8 cellular contexts compared by ENCODE assay signal in the genomic region with DNA sequence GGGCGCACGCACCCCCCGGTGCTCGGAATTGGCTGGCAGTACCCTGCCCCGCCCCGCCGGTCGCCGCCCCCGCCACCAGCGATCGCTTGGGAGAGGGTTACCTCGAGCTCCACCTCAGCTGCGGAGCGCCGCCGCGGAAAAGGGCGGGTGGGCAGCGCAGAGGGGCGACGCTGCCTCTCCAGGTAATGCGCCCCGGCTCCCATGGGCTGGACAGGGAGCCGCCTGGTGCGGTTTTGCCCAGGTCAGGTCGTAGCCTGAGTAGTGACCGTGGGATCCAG. TPM values are rescaled to one million over a fixed set of nuclear protein-coding genes. Genes with fewer than 3 reads are reported as not detected.
A peak's percentile ranks its signal among the peaks of the same experiment; 100 is the strongest.
DNase-seq lines count a peak whose midpoint lies in the region; ATAC-seq, FAIRE-seq and TF ChIP-seq lines count a peak whose summit lies in the region.

No MANE protein-coding gene starts in this region.

- CTCF ChIA-PET in A549 (lab: Yijun Ruan, JAX): interaction anchor here (0.7 to 8.2 kb wide), 8 partner anchors 9 to 202 kb away, joined by 3 to 332 read pairs (median 4); no protein-coding TSS in a partner anchor

- TF ChIP-seq POLR2A in A549 (IDR thresholded peaks at IDR 0.05; ENCODE audit: low read length): no peak

- no peaks in the 10 kb centered on the region for H3K36me3 Mint-ChIP-seq in osteocyte (ENCODE audit: unreplicated experiment)

- FAIRE-seq in A549 (lab: Jason Lieb, UNC): no peak

- H3K4me1 ChIP-seq in A549: peaks cover 22% of the 10 kb centered on the region
- peaks cover 25% of the 10 kb centered on the region for H3K4me1 ChIP-seq in upper lobe of right lung

- 7% methylated on average over 3 of the region's 28 CpGs for WGBS in A549 (ENCODE audit: missing lambda C conversion rate)

- ATAC-seq in A549 (peak in 1 of 2 experiments; percentile 12; a peak in 3 of 6 replicates), upper lobe of right lung (peak; percentile 34), GM18909 (IDR thresholded peaks at IDR 0.05; ENCODE audit: poor library complexity, unreplicated experiment) (no peak), GM18517 (IDR thresholded peaks at IDR 0.05; ENCODE audit: unreplicated experiment) (no peak)

- TF ChIP-seq EP300 in A549 (IDR thresholded peaks at IDR 0.05): no peak

- TF ChIP-seq CTCF in A549 (IDR thresholded peaks at IDR 0.05) (no peak), fibroblast of the aortic adventitia (IDR thresholded peaks at IDR 0.05; ENCODE audit: insufficient read depth, low read length) (no peak), osteocyte (IDR thresholded peaks at IDR 0.05) (no peak), upper lobe of right lung (IDR thresholded peaks at IDR 0.05) (no peak)

- H3K4me2 ChIP-seq in A549: peak overlapping the region; percentile 79

- DNase-seq in A549 (ENCODE audit: low read depth in 1 of 2, low spot score in 1 of 2) (no peak), activated T-helper 1 cell treated with Interleukin-2 at 50 U/mL for 16 hours (ENCODE audit: low read depth) (peak; percentile 38), fibroblast of the aortic adventitia (ENCODE audit: low read depth) (no peak), osteocyte (ENCODE audit: extremely low spot score, unreplicated experiment) (no peak), upper lobe of right lung (peak; percentile 88)

- H3K27ac Mint-ChIP-seq in osteocyte (ENCODE audit: unreplicated experiment): no peak overlapping the region

- POLR2A ChIA-PET in A549 (lab: Yijun Ruan, JAX): interaction anchor here (0.6 to 5.0 kb wide), 4 partner anchors 40 to 201 kb away, joined by 3 to 367 read pairs (median 4); no protein-coding TSS in a partner anchor

- TF ChIP-seq RAD21 in A549 (conservative IDR thresholded peaks at IDR 0.05 in 1 of 2, IDR thresholded peaks at IDR 0.05 in 1 of 2): no peak

- H3K4me1 Mint-ChIP-seq in osteocyte (ENCODE audit: unreplicated experiment): peaks cover 41% of the 10 kb centered on the region

- peak overlapping the region; percentile 97 for H3K4me3 Mint-ChIP-seq in osteocyte (ENCODE audit: unreplicated experiment)

- intact Hi-C loops in upper lobe of right lung (cut with DNase I): loop anchor here (5.0 to 10.0 kb wide), 2 partner anchors 59 to 198 kb away; no protein-coding TSS in a partner anchor

- peaks cover 28% of the 10 kb centered on the region; the same call in 1 of the 2 replicates for H3K36me3 ChIP-seq in KOPT-K1 (ENCODE audit: insufficient read depth, low read length)
- H3K36me3 ChIP-seq in upper lobe of right lung: no peaks in the 10 kb centered on the region

- peak overlapping the region; percentile 70 for H3K4me3 ChIP-seq in A549
- H3K4me3 ChIP-seq in fibroblast of the aortic adventitia (ENCODE audit: low read depth, low read length): peak overlapping the region; percentile 86
- H3K4me3 ChIP-seq in upper lobe of right lung: peak overlapping the region; percentile 88

- H3K9me3 ChIP-seq in A549 (no peaks in the 10 kb centered on the region), KOPT-K1 (ENCODE audit: insufficient read depth, low read length, poor library complexity, severe bottlenecking) (no peaks in the 10 kb centered on the region), upper lobe of right lung (no peaks in the 10 kb centered on the region)

- no peaks in the 10 kb centered on the region for H3K27me3 ChIP-seq in upper lobe of right lung

- no peaks in the 10 kb centered on the region for H3K27me3 Mint-ChIP-seq in osteocyte (ENCODE audit: unreplicated experiment)

- no peaks in the 10 kb centered on the region for H3K9me3 Mint-ChIP-seq in osteocyte (ENCODE audit: unreplicated experiment)

- H3K27ac ChIP-seq in A549 (peak overlapping the region; percentile 85 to 97), KOPT-K1 (ENCODE audit: low read depth, low read length, poor library complexity, severe bottlenecking) (peak overlapping the region; percentile 74), upper lobe of right lung (peak overlapping the region; percentile 92)

TF ChIP-seq in A549, 52 proteins besides CTCF, POLR2A, EP300 and RAD21:
- peak; percentile 10; the same call in 1 of the 2 replicates for TF ChIP-seq MAX (IDR thresholded peaks at IDR 0.05)
- no peak for TF ChIP-seq KDM5A (IDR thresholded peaks at IDR 0.05)
- 0 out of 2 replicates have a peak, but pooled peaks have one; percentile 25 for TF ChIP-seq RNF2 (IDR thresholded peaks at IDR 0.05; ENCODE audit: borderline replicate concordance, low read depth)

RNA-seq across cellular contexts. Expression of gene PFKFB3, which starts 1.3 kb away (rescaled TPM):
- polyA plus RNA-seq in A549 (2011; rRNA removed) (139 and 151 TPM in 2 replicates), A549 (2017; fragmentation: RNase III; extraction: RNeasy Plus Mini Kit Qiagen cat#74134 plus additional on column Dnase treatment) (200 to 232 TPM (median 220 TPM) in 3 replicates)
- polyA plus RNA-seq in A549 (2012; cell fraction: cytosol; rRNA removed): 236 and 256 TPM in 2 replicates
- polyA plus RNA-seq in A549 (2012; cell fraction: nucleus; rRNA removed): 551 and 642 TPM in 2 replicates
- 127 and 177 TPM in 2 replicates for polyA minus RNA-seq in A549 (2011; rRNA and poly(A)+ RNA removed)
- total RNA-seq in fibroblast of the aortic adventitia (ENCODE audit: low replicate concordance) (9.4 and 23.0 TPM in 2 replicates), osteocyte (34.2 and 37.9 TPM in 2 replicates), upper lobe of right lung (77.2 TPM)

Comparison
In these comparisons a context has a peak if more than half of its experiments do, and no peak if none do; other contexts are left out.
1. DNase-seq: peak in activated T-helper 1 cell treated with Interleukin-2 at 50 U/mL for 16 hours (single experiment) and upper lobe of right lung (single experiment); none in A549 (0 of 2), fibroblast of the aortic adventitia (single experiment) and osteocyte (single experiment).
2. Peak in every context shown above with its lines, with median percentiles within 50 percentile points of each other: H3K27ac ChIP-seq and H3K4me3 ChIP-seq.